In the genomic region with DNA sequence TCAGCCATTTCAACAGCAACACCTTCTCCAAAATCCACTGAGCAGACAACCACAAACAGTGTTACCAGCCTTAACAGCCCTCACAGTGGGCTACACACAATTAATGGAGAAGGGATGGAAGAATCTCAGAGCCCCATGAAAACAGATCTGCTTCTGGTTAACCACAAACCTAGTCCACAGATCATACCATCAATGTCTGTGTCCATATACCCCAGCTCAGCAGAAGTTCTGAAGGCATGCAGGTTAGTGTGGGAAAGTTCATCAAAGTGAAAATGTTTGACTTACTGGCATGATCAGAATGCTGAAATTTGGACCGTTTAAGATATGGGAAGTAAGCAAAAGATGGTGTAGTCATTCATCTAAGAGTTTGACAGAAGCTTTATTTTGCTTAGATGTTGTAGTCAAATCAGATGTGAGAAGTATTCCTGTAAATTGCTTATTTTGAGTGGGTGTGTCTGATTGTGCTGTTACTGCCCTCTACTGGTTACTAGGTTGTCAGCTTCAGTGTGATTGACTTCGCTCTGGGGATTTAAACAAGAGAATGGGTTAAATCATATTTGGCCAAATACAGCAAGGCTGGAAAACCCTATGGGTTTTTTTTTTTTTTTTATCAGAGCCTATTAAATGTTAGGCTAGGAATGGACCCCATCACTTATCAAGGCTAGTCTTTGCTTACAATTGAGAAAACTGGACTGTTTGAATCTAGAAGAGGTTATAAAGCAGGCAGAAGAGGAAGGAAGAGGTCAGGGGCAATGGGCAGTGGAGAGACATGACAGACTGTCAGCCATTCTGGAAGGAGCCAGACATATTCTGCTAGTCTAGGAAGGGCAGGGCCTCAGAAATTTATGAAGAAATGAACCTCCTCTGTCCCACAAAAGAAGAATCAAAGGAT, we compare ENCODE assay signal across 8 cellular contexts.
A peak's percentile ranks its signal among the peaks of the same experiment; 100 is the strongest.
DNase-seq lines count a peak whose midpoint lies in the region; ATAC-seq and TF ChIP-seq lines count a peak whose summit lies in the region.

No MANE protein-coding gene starts in this region.

- H3K4me3 Mint-ChIP-seq in activated naive CD8-positive, alpha-beta T cell treated with anti-CD3 and anti-CD28 coated beads, Interleukin-2, amount 50 U/mL, for 24 hours: no peak overlapping the region

- no peaks in the 10 kb centered on the region for H3K27me3 ChIP-seq in smooth muscle cell (ENCODE audit: low read depth)

- H3K36me3 ChIP-seq in smooth muscle cell (ENCODE audit: low read depth): no peaks in the 10 kb centered on the region

- H3K27me3 Mint-ChIP-seq in activated naive CD8-positive, alpha-beta T cell treated with anti-CD3 and anti-CD28 coated beads, Interleukin-2, amount 50 U/mL, for 24 hours: no peaks in the 10 kb centered on the region

- H3K9me3 ChIP-seq in smooth muscle cell (replicated peaks; ENCODE audit: low read depth): no peaks in the 10 kb centered on the region

- H3K36me3 Mint-ChIP-seq in activated naive CD8-positive, alpha-beta T cell treated with anti-CD3 and anti-CD28 coated beads, Interleukin-2, amount 50 U/mL, for 24 hours (ENCODE audit: low read depth): peaks cover 26% of the 10 kb centered on the region

- H3K9me3 Mint-ChIP-seq in activated naive CD8-positive, alpha-beta T cell treated with anti-CD3 and anti-CD28 coated beads, Interleukin-2, amount 50 U/mL, for 24 hours: peaks cover 4% of the 10 kb centered on the region

- no peak overlapping the region for H3K4me2 ChIP-seq in smooth muscle cell

- peaks cover 49% of the 10 kb centered on the region for H3K4me1 Mint-ChIP-seq in activated naive CD8-positive, alpha-beta T cell treated with anti-CD3 and anti-CD28 coated beads, Interleukin-2, amount 50 U/mL, for 24 hours

- peak overlapping the region; percentile 48 for H3K27ac Mint-ChIP-seq in activated naive CD8-positive, alpha-beta T cell treated with anti-CD3 and anti-CD28 coated beads, Interleukin-2, amount 50 U/mL, for 24 hours

- peaks cover 43% of the 10 kb centered on the region for H3K79me2 ChIP-seq in smooth muscle cell (ENCODE audit: low read depth)

- intact Hi-C loops in left ventricle myocardium superior (cut with micrococcal nuclease): no loop called here

- WGBS in smooth muscle cell (ENCODE audit: low lambda C conversion rate): 60% methylated on average over 2 of the region's 2 CpGs

- TF ChIP-seq CTCF in smooth muscle cell (IDR thresholded peaks at IDR 0.05; ENCODE audit: borderline replicate concordance, insufficient read depth, poor library complexity, severe bottlenecking): peak; percentile 52

- H3K27ac ChIP-seq in smooth muscle cell (ENCODE audit: low read depth): no peak overlapping the region

- peaks cover 3% of the 10 kb centered on the region for H4K20me1 ChIP-seq in smooth muscle cell (ENCODE audit: low read depth)

- H3K9ac ChIP-seq in smooth muscle cell (ENCODE audit: low read depth): no peak overlapping the region

- H2AFZ ChIP-seq in smooth muscle cell (ENCODE audit: low read depth): no peak overlapping the region

- no peaks in the 10 kb centered on the region for H3F3A ChIP-seq in smooth muscle cell (ENCODE audit: low read depth)

- ATAC-seq in GM18870 (IDR thresholded peaks at IDR 0.05; ENCODE audit: unreplicated experiment): peak; percentile 49
- no peak for ATAC-seq in activated naive CD8-positive, alpha-beta T cell treated with anti-CD3 and anti-CD28 coated beads, Interleukin-2, amount 50 U/mL, for 24 hours
- peak; percentile 41 for ATAC-seq in left ventricle myocardium superior
- no peak for ATAC-seq in HG03108 (IDR thresholded peaks at IDR 0.05; ENCODE audit: unreplicated experiment)

- H3K4me3 ChIP-seq in smooth muscle cell: no peak overlapping the region

- no peaks in the 10 kb centered on the region for H3K4me1 ChIP-seq in smooth muscle cell (ENCODE audit: low read depth)

- peak; percentile 0 for DNase-seq in COLO668 (lab: John Stamatoyannopoulos, UW; ENCODE audit: unreplicated experiment)
- DNase-seq in NCI-H2227 (lab: John Stamatoyannopoulos, UW; ENCODE audit: unreplicated experiment): peak; percentile 47
- no peak for DNase-seq in activated naive CD8-positive, alpha-beta T cell treated with anti-CD3 and anti-CD28 coated beads, Interleukin-2, amount 50 U/mL, for 24 hours
- no peak for DNase-seq in left ventricle myocardium superior
- no peak for DNase-seq in smooth muscle cell (lab: John Stamatoyannopoulos, UW; ENCODE audit: unreplicated experiment)
- no peak for DNase-seq in effector CD8-positive, alpha-beta T cell (lab: John Stamatoyannopoulos, UW)

Comparison
In these comparisons a context has a peak if more than half of its experiments do, and no peak if none do; other contexts are left out.
1. DNase-seq: peak in COLO668 (single experiment) and NCI-H2227 (single experiment); none in activated naive CD8-positive, alpha-beta T cell treated with anti-CD3 and anti-CD28 coated beads, Interleukin-2, amount 50 U/mL, for 24 hours (single experiment), left ventricle myocardium superior (single experiment), smooth muscle cell (single experiment) and effector CD8-positive, alpha-beta T cell (single experiment).
2. ATAC-seq: peak in GM18870 (single experiment) and left ventricle myocardium superior (single experiment); none in activated naive CD8-positive, alpha-beta T cell treated with anti-CD3 and anti-CD28 coated beads, Interleukin-2, amount 50 U/mL, for 24 hours (single experiment) and HG03108 (single experiment).